19 cellular contexts compared by ENCODE assay signal in the genomic region with DNA sequence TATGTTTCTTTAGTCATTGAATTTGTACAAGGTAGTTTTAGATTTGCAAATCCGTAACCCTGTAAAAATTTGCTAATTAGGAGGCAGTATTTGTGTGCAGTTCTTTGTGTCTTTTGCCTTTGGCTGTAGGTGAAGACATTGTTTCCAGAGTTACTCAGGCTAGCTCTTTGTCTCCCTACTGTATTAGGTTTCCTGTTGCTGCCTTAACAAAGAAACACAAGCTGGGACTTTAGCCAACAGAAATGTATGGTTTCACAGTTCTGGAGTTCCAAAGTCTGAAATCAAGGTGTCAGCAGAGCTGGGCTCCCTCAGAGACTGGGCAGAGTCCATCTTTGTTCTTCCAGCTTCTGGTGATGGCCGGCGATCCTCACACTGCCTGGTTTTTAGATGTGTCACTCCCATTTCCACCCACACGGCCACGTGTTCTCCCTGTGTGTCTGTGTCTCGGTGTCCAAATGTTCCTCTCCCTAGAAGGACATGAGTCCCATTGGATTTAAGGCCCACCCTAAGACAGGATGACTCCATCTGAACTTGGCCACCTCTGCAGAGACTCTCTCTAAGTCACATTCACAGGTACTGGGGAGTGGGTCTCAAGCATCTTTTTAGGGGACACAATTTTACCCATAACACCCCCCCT.
"Had no signal": no experiment of that assay in that cellular context is flagged by ENCODE, and none has a peak within 500 bp of the region (broad histone marks: within the 10 kb centered on the region; RNA-seq: fewer than 3 reads in every experiment).

No MANE protein-coding gene starts in this region.

- ATAC-seq: gastrocnemius medialis, lower lobe of right lung, natural killer cell had no signal

- H3K9me3 ChIP-seq: gastrocnemius medialis, left ventricle myocardium inferior, lower lobe of right lung, ovary, right atrium auricular region, suprapubic skin, thyroid gland, upper lobe of left lung, uterus had no signal

- H3K4me1 ChIP-seq: gastrocnemius medialis, left ventricle myocardium inferior, lower lobe of right lung, right atrium auricular region, suprapubic skin, thyroid gland, upper lobe of left lung, uterus had no signal

- DNase-seq: cortex of kidney; dorsolateral prefrontal cortex; effector CD8-positive, alpha-beta T cell; gastrocnemius medialis; immature natural killer cell; left ventricle myocardium inferior; lower lobe of right lung; natural killer cell; nucleus accumbens; ovary; small intestine; stimulated activated CD4-positive, alpha-beta T cell treated with anti-CD3 and anti-CD28 coated beads, Interleukin-12 subunit alpha, Interleukin-12 subunit beta, amount 100 ng/mL, for 4 hours; stimulated activated naive CD4-positive, alpha-beta T cell treated with Interleukin-2 at 50 U/mL for 16 hours; thyroid gland; upper lobe of left lung; uterus had no signal

- H3K27me3 ChIP-seq: gastrocnemius medialis, ovary, right atrium auricular region, suprapubic skin, thyroid gland, upper lobe of left lung, uterus had no signal

- H3K4me3 ChIP-seq: dorsolateral prefrontal cortex, gastrocnemius medialis, left ventricle myocardium inferior, lower lobe of right lung, ovary, right atrium auricular region, suprapubic skin, thyroid gland, upper lobe of left lung, uterus had no signal

- H3K27ac ChIP-seq: dorsolateral prefrontal cortex, gastrocnemius medialis, left ventricle myocardium inferior, lower lobe of right lung, ovary, right atrium auricular region, suprapubic skin, thyroid gland, upper lobe of left lung, uterus had no signal

- FAIRE-seq: keratinocyte, small intestine had no signal

- H3K36me3 ChIP-seq: gastrocnemius medialis, left ventricle myocardium inferior, lower lobe of right lung, ovary, right atrium auricular region, suprapubic skin, thyroid gland, upper lobe of left lung, uterus had no signal
